Comparison of ENCODE assay signal across 11 cellular contexts in the genomic region with DNA sequence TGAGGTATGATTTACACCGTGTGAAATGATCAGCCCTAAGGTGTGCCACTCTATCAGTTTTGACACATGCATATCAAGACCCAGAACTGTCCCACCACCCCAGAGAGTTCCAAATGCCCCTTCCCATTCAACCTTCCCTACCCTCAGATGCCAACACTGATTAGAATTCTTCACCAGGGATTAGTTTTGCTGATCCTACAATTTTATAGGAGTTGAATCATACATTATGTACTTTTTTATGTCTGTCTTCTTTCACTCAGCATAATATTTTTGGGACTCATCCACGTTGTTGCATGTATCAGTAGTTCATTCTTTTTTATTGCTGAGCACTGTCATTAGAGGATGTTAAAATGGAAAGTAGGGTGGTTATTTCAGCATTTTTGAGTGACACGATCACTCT.
"Had no signal": no experiment of that assay in that cellular context is flagged by ENCODE, and none has a peak within 500 bp of the region (broad histone marks: within the 10 kb centered on the region; RNA-seq: fewer than 3 reads in every experiment).

No MANE protein-coding gene starts in this region.

- H3K4me3 ChIP-seq: GM23248, GM23338, HAP-1 had no signal

- H3K4me3 Mint-ChIP-seq: GM23338, H9, HFFc6 had no signal

- H3K4me1 Mint-ChIP-seq: GM23338 had no signal

- H3K27ac Mint-ChIP-seq: GM23338, H9, HFFc6 had no signal

- DNase-seq: GM23248, GOT3, H7, H9, HCEC 1CT, HFFc6 had no signal

- H3K9ac ChIP-seq: GM23248 had no signal

- H3K27ac ChIP-seq: GM23248 had no signal

- H3K9me3 Mint-ChIP-seq: GM23338, H9 had no signal

- H3K4me2 ChIP-seq: GM23338 had no signal

- H2AFZ ChIP-seq: GM23248, GM23338 had no signal

- FAIRE-seq: H1, H54 had no signal

- H3K4me1 ChIP-seq: HAP-1 had no signal

- H3K36me3 ChIP-seq: HAP-1 had no signal

- ATAC-seq: GM23338, HCT116 had no signal

- H3K9me3 ChIP-seq: HAP-1 had no signal
